ENCODE assay signal across 7 cellular contexts in the genomic region with DNA sequence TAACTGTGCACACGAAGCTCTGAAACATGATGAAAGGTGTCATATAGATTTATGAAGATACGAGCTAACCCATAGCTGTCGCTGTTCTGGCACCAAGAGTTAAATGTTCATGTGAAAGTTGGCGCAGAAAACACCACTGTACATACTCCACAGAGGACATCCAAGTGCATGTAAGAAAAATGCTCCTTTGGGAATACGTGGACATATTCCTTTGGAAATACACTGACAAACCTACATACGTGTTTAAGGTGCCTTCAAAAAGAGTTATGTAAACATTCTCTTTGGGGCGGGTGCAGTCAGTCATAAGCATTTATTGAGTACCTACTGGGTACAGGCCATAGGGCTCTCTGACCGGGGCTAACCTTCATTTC. TPM values are rescaled to one million over a fixed set of nuclear protein-coding genes. Genes with fewer than 3 reads are reported as not detected.
DNase-seq lines count a peak whose midpoint lies in the region; ATAC-seq, FAIRE-seq and TF ChIP-seq lines count a peak whose summit lies in the region.

No MANE protein-coding gene starts in this region.

- CTCF ChIA-PET in WTC11 (lab: Charles Lee), result no interaction called here

- H3K27me3 Mint-ChIP-seq in WTC11 (ENCODE audit: low read depth), result no peaks in the 10 kb centered on the region

- no peak for ATAC-seq in WTC11

- H3K4me3 Mint-ChIP-seq in WTC11, result peak overlapping the region; percentile 86

- peak overlapping the region; percentile 58 for H3K4me3 ChIP-seq in GM12865 (ENCODE audit: low read depth, low read length)

- POLR2A ChIA-PET in WTC11 (lab: Charles Lee), result no interaction called here

- TF ChIP-seq CTCF in GM12865 (IDR thresholded peaks at IDR 0.05; ENCODE audit: insufficient read depth, low read depth, low read length, missing control alignments) (peak; percentile 16), WTC11 (IDR thresholded peaks at IDR 0.05) (no peak)

- FAIRE-seq in HTR-8/SVneo (lab: Jason Lieb, UNC), result no peak

- no peaks in the 10 kb centered on the region for H3K9me3 Mint-ChIP-seq in WTC11

- DNase-seq in GM12865 (ENCODE audit: low read depth) (peak; percentile 76), M059J (ENCODE audit: low read depth) (peak; percentile 16), WTC11 (ENCODE audit: low spot score) (no peak), glomerular visceral epithelial cell (ENCODE audit: extremely low spot score) (peak; percentile 35), renal cortical epithelial cell (ENCODE audit: low read depth) (peak; percentile 36), HTR-8/SVneo (ENCODE audit: insufficient read length, low spot score) (no peak)
- no peak for DNase-seq in NK-92 treated with Interleukin-12 subunit alpha and Interleukin-12 subunit beta, amount 100 ng/mL, for 24 hours (lab: John Stamatoyannopoulos, UW)

- H3K27ac Mint-ChIP-seq in WTC11, result peak overlapping the region; percentile 95

- H3K4me1 Mint-ChIP-seq in WTC11, result peaks cover 55% of the 10 kb centered on the region

- H3K36me3 Mint-ChIP-seq in WTC11, result no peaks in the 10 kb centered on the region

TF ChIP-seq in WTC11, 78 proteins besides CTCF, POLR2A, EP300 and RAD21:
- TF ChIP-seq, protein P1, sequence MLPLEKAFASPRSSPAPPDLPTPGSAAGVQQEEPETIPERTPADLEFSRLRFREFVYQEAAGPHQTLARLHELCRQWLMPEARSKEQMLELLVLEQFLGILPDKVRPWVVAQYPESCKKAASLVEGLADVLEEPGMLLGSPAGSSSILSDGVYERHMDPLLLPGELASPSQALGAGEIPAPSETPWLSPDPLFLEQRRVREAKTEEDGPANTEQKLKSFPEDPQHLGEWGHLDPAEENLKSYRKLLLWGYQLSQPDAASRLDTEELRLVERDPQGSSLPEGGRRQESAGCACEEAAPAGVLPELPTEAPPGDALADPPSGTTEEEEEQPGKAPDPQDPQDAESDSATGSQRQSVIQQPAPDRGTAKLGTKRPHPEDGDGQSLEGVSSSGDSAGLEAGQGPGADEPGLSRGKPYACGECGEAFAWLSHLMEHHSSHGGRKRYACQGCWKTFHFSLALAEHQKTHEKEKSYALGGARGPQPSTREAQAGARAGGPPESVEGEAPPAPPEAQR (CRISPR knock-in tag; IDR thresholded peaks at IDR 0.05), result no peak
- TF ChIP-seq NFATC4 (CRISPR knock-in tag; IDR thresholded peaks at IDR 0.05) (no peak), ESRRA (CRISPR knock-in tag; IDR thresholded peaks at IDR 0.05; ENCODE audit: borderline replicate concordance) (no peak), FOXJ3 (CRISPR knock-in tag; IDR thresholded peaks at IDR 0.05; ENCODE audit: borderline replicate concordance) (no peak), ZNF671 (CRISPR knock-in tag; IDR thresholded peaks at IDR 0.05) (no peak), RORB (CRISPR knock-in tag; IDR thresholded peaks at IDR 0.05) (no peak), ZNF138 (CRISPR knock-in tag; conservative IDR thresholded peaks at IDR 0.05) (no peak), OVOL2 (CRISPR knock-in tag; IDR thresholded peaks at IDR 0.05; ENCODE audit: borderline replicate concordance) (no peak), MYBL2 (CRISPR knock-in tag; IDR thresholded peaks at IDR 0.05) (no peak), ZNF396 (CRISPR knock-in tag; IDR thresholded peaks at IDR 0.05; ENCODE audit: borderline replicate concordance) (no peak), HMGA2 (CRISPR knock-in tag; IDR thresholded peaks at IDR 0.05) (no peak), NFE2L1 (CRISPR knock-in tag; IDR thresholded peaks at IDR 0.05) (no peak), ETV6 (CRISPR knock-in tag; IDR thresholded peaks at IDR 0.05) (no peak), NR1H2 (CRISPR knock-in tag; IDR thresholded peaks at IDR 0.05) (no peak), MXD4 (CRISPR knock-in tag; IDR thresholded peaks at IDR 0.05; ENCODE audit: borderline replicate concordance) (no peak)
- TF ChIP-seq, protein P2, sequence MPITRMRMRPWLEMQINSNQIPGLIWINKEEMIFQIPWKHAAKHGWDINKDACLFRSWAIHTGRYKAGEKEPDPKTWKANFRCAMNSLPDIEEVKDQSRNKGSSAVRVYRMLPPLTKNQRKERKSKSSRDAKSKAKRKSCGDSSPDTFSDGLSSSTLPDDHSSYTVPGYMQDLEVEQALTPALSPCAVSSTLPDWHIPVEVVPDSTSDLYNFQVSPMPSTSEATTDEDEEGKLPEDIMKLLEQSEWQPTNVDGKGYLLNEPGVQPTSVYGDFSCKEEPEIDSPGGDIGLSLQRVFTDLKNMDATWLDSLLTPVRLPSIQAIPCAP (CRISPR knock-in tag; IDR thresholded peaks at IDR 0.05), result no peak
- TF ChIP-seq, protein P3, sequence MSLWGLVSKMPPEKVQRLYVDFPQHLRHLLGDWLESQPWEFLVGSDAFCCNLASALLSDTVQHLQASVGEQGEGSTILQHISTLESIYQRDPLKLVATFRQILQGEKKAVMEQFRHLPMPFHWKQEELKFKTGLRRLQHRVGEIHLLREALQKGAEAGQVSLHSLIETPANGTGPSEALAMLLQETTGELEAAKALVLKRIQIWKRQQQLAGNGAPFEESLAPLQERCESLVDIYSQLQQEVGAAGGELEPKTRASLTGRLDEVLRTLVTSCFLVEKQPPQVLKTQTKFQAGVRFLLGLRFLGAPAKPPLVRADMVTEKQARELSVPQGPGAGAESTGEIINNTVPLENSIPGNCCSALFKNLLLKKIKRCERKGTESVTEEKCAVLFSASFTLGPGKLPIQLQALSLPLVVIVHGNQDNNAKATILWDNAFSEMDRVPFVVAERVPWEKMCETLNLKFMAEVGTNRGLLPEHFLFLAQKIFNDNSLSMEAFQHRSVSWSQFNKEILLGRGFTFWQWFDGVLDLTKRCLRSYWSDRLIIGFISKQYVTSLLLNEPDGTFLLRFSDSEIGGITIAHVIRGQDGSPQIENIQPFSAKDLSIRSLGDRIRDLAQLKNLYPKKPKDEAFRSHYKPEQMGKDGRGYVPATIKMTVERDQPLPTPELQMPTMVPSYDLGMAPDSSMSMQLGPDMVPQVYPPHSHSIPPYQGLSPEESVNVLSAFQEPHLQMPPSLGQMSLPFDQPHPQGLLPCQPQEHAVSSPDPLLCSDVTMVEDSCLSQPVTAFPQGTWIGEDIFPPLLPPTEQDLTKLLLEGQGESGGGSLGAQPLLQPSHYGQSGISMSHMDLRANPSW (CRISPR knock-in tag; conservative IDR thresholded peaks at IDR 0.05; ENCODE audit: low read depth), result no peak
- TF ChIP-seq, protein P4, sequence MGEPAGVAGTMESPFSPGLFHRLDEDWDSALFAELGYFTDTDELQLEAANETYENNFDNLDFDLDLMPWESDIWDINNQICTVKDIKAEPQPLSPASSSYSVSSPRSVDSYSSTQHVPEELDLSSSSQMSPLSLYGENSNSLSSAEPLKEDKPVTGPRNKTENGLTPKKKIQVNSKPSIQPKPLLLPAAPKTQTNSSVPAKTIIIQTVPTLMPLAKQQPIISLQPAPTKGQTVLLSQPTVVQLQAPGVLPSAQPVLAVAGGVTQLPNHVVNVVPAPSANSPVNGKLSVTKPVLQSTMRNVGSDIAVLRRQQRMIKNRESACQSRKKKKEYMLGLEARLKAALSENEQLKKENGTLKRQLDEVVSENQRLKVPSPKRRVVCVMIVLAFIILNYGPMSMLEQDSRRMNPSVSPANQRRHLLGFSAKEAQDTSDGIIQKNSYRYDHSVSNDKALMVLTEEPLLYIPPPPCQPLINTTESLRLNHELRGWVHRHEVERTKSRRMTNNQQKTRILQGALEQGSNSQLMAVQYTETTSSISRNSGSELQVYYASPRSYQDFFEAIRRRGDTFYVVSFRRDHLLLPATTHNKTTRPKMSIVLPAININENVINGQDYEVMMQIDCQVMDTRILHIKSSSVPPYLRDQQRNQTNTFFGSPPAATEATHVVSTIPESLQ (CRISPR knock-in tag; IDR thresholded peaks at IDR 0.05), result no peak
- TF ChIP-seq, protein P5, sequence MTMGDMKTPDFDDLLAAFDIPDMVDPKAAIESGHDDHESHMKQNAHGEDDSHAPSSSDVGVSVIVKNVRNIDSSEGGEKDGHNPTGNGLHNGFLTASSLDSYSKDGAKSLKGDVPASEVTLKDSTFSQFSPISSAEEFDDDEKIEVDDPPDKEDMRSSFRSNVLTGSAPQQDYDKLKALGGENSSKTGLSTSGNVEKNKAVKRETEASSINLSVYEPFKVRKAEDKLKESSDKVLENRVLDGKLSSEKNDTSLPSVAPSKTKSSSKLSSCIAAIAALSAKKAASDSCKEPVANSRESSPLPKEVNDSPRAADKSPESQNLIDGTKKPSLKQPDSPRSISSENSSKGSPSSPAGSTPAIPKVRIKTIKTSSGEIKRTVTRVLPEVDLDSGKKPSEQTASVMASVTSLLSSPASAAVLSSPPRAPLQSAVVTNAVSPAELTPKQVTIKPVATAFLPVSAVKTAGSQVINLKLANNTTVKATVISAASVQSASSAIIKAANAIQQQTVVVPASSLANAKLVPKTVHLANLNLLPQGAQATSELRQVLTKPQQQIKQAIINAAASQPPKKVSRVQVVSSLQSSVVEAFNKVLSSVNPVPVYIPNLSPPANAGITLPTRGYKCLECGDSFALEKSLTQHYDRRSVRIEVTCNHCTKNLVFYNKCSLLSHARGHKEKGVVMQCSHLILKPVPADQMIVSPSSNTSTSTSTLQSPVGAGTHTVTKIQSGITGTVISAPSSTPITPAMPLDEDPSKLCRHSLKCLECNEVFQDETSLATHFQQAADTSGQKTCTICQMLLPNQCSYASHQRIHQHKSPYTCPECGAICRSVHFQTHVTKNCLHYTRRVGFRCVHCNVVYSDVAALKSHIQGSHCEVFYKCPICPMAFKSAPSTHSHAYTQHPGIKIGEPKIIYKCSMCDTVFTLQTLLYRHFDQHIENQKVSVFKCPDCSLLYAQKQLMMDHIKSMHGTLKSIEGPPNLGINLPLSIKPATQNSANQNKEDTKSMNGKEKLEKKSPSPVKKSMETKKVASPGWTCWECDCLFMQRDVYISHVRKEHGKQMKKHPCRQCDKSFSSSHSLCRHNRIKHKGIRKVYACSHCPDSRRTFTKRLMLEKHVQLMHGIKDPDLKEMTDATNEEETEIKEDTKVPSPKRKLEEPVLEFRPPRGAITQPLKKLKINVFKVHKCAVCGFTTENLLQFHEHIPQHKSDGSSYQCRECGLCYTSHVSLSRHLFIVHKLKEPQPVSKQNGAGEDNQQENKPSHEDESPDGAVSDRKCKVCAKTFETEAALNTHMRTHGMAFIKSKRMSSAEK (CRISPR knock-in tag; IDR thresholded peaks at IDR 0.05; ENCODE audit: borderline replicate concordance), result no peak
TF ChIP-seq in WTC11: peak in this region for 0.

RNA-seq across cellular contexts. Expression of a gene that starts 0.7 kb away (rescaled TPM):
- 8.3 and 18.2 TPM in 2 replicates for total RNA-seq in M059J (2014; rRNA removed; shearing (Covaris generic))
- total RNA-seq in WTC11 (2021) (53.8 to 60.3 TPM (median 55.9 TPM) in 3 replicates), renal cortical epithelial cell (16.7 and 75.8 TPM in 2 replicates)

Comparison
In these comparisons a context has a peak if more than half of its experiments do, and no peak if none do; other contexts are left out.
1. DNase-seq: peak in GM12865 (single experiment), M059J (single experiment), glomerular visceral epithelial cell (single experiment) and renal cortical epithelial cell (single experiment); none in WTC11 (single experiment), NK-92 treated with Interleukin-12 subunit alpha and Interleukin-12 subunit beta, amount 100 ng/mL, for 24 hours (single experiment) and HTR-8/SVneo (single experiment).